In the genomic region with DNA sequence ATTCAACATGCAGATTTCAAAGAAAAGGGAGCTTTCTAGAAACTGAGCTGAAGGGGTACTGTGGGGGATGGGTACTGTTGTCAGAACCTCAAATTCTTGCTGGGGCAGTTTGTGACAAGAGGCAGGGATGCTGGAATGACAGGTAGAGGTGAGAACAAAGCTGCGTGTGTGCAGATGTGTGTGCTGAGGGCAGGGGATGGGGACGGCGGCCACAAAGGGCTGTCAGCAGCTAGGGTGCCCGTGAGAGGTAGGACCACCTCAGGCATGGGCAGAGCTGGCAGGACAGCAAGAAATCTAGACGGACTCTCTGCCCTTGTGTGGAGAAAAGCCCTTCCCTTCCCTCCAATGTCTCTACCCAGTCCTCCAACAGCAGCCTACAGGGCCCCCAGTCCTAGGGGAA, we compare ENCODE assay signal across 23 cellular contexts. TPM values are rescaled to one million over a fixed set of nuclear protein-coding genes. Genes with fewer than 3 reads are reported as not detected.
DNase-seq lines count a peak whose midpoint lies in the region; ATAC-seq and TF ChIP-seq lines count a peak whose summit lies in the region.
"Had no signal": no experiment of that assay in that cellular context is flagged by ENCODE, and none has a peak within 500 bp of the region (broad histone marks: within the 10 kb centered on the region; RNA-seq: fewer than 3 reads in every experiment).

No MANE protein-coding gene starts in this region.

- H3K36me3 Mint-ChIP-seq in activated CD4-positive, alpha-beta T cell treated with anti-CD3 and anti-CD28 coated beads for 36 hours (ENCODE audit: low read depth), result peaks cover 39% of the 10 kb centered on the region
- H3K36me3 Mint-ChIP-seq in activated CD4-positive, alpha-beta T cell treated with anti-CD3 and anti-CD28 coated beads, Interleukin-2, amount 10 ng/mL, durations not matched to agents 7 days and 5 days (ENCODE audit: low read depth), result peaks cover 38% of the 10 kb centered on the region
- H3K36me3 Mint-ChIP-seq in endothelial cell (ENCODE audit: low read depth, unreplicated experiment), result peaks cover 34% of the 10 kb centered on the region
- peaks cover 24% of the 10 kb centered on the region for H3K36me3 Mint-ChIP-seq in progenitor cell of endocrine pancreas (ENCODE audit: insufficient read depth)

- H3K9me3 ChIP-seq in Panc1 (ENCODE audit: control insufficient read depth, insufficient read depth, low read depth, low read length), result no peaks in the 10 kb centered on the region
- H3K9me3 ChIP-seq: BE2C, HAP-1 had no signal

- CTCF ChIA-PET in activated CD4-positive, alpha-beta T cell treated with anti-CD3 and anti-CD28 coated beads for 36 hours (lab: Charles Lee), result no interaction called here
- CTCF ChIA-PET in activated CD4-positive, alpha-beta T cell treated with anti-CD3 and anti-CD28 coated beads, Interleukin-2, amount 10 ng/mL, durations not matched to agents 7 days and 5 days (lab: Charles Lee), result interaction anchor here (0.6 to 2.2 kb wide), 5 partner anchors 10 to 116 kb away, joined by 3 to 6 read pairs (median 4); no protein-coding TSS in a partner anchor
- CTCF ChIA-PET in Panc1 (lab: Charles Lee), result no interaction called here

- TF ChIP-seq CTCF in Panc1 (IDR thresholded peaks at IDR 0.05) (no peak), endothelial cell (IDR thresholded peaks at IDR 0.05; ENCODE audit: unreplicated experiment) (no peak), progenitor cell of endocrine pancreas (IDR thresholded peaks at IDR 0.05; ENCODE audit: unreplicated experiment) (no peak)

- no peaks in the 10 kb centered on the region for H3K27me3 Mint-ChIP-seq in activated CD4-positive, alpha-beta T cell treated with anti-CD3 and anti-CD28 coated beads for 36 hours
- H3K27me3 Mint-ChIP-seq in activated CD4-positive, alpha-beta T cell treated with anti-CD3 and anti-CD28 coated beads, Interleukin-2, amount 10 ng/mL, durations not matched to agents 7 days and 5 days, result no peaks in the 10 kb centered on the region
- H3K27me3 Mint-ChIP-seq in endothelial cell (ENCODE audit: unreplicated experiment) (peaks cover 3% of the 10 kb centered on the region), progenitor cell of endocrine pancreas (no peaks in the 10 kb centered on the region)
- H3K27me3 Mint-ChIP-seq: CD4-positive, CD25-positive, alpha-beta regulatory T cell had no signal

- peak overlapping the region; percentile 33 for H3K27ac Mint-ChIP-seq in activated CD4-positive, alpha-beta T cell treated with anti-CD3 and anti-CD28 coated beads for 36 hours
- H3K27ac Mint-ChIP-seq in activated CD4-positive, alpha-beta T cell treated with anti-CD3 and anti-CD28 coated beads, Interleukin-2, amount 10 ng/mL, durations not matched to agents 7 days and 5 days, result no peak overlapping the region
- H3K27ac Mint-ChIP-seq in endothelial cell (ENCODE audit: unreplicated experiment) (no peak overlapping the region), progenitor cell of endocrine pancreas (peak overlapping the region; percentile 67)
- H3K27ac Mint-ChIP-seq: CD4-positive, CD25-positive, alpha-beta regulatory T cell had no signal

- no peaks in the 10 kb centered on the region for H3K27me3 ChIP-seq in Panc1 (ENCODE audit: control insufficient read depth, insufficient read depth, low read length)
- H3K27me3 ChIP-seq: BE2C had no signal

- no peak overlapping the region for H3K4me3 ChIP-seq in Panc1 (ENCODE audit: low read depth in 2 of 2, low read length in 2 of 2)
- H3K4me3 ChIP-seq: GM23248, HAP-1, SK-N-MC had no signal

- TSS peak; percentile 71 for BruUV-seq in Panc1 (replicated peaks; lab: Mats Ljungman, UMichigan)

- in situ Hi-C loops in Panc1 (cut with HindIII; ENCODE audit: low pct_unique_long_range_greater_than_20kb, low sequenced_read_pairs), result no loop called here

- H3K4me3 Mint-ChIP-seq in activated CD4-positive, alpha-beta T cell treated with anti-CD3 and anti-CD28 coated beads for 36 hours, result no peak overlapping the region
- no peak overlapping the region for H3K4me3 Mint-ChIP-seq in activated CD4-positive, alpha-beta T cell treated with anti-CD3 and anti-CD28 coated beads, Interleukin-2, amount 10 ng/mL, durations not matched to agents 7 days and 5 days
- peak overlapping the region; percentile 6 for H3K4me3 Mint-ChIP-seq in endothelial cell (ENCODE audit: unreplicated experiment)
- no peak overlapping the region for H3K4me3 Mint-ChIP-seq in progenitor cell of endocrine pancreas (ENCODE audit: low read depth)

- intact Hi-C loops in activated CD4-positive, alpha-beta T cell treated with anti-CD3 and anti-CD28 coated beads for 36 hours (cut with DNase I, micrococcal nuclease), result no loop called here
- intact Hi-C loops in Panc1 (cut with micrococcal nuclease; ENCODE audit: unreplicated experiment), result no loop called here

- no peak for DNase-seq in activated CD4-positive, alpha-beta T cell treated with anti-CD3 and anti-CD28 coated beads for 36 hours
- DNase-seq in activated CD4-positive, alpha-beta T cell treated with anti-CD3 and anti-CD28 coated beads, Interleukin-2, amount 10 ng/mL, durations not matched to agents 7 days and 5 days, result no peak
- no peak for DNase-seq in Panc1 (ENCODE audit: low read depth, low spot score)
- DNase-seq in endothelial cell (ENCODE audit: low spot score), result no peak
- no peak for DNase-seq in progenitor cell of endocrine pancreas (ENCODE audit: low spot score, unreplicated experiment)
- no peak for DNase-seq in DMS79 treated with DMSO at 0.1 percent for 48 hours (lab: John Stamatoyannopoulos, UW)
- DNase-seq in NCI-H446 treated with DMSO at 0.1 percent for 48 hours (lab: John Stamatoyannopoulos, UW), result no peak
- DNase-seq: 8988T; BE2C; CD4-positive, CD25-positive, alpha-beta regulatory T cell; COR-L47; EL; GM23248; IMR-90; NCI-H1417 treated with DMSO at 0.1 percent for 48 hours; NCI-H1930; NCI-H2171; NCI-H446; NCI-H69; SHP77 had no signal

- POLR2A ChIA-PET in activated CD4-positive, alpha-beta T cell treated with anti-CD3 and anti-CD28 coated beads for 36 hours (lab: Charles Lee), result interaction anchor here (0.7 to 0.9 kb wide), 2 partner anchors 14 to 20 kb away, joined by 3 read pairs; a partner anchor contains a TSS
- POLR2A ChIA-PET in activated CD4-positive, alpha-beta T cell treated with anti-CD3 and anti-CD28 coated beads, Interleukin-2, amount 10 ng/mL, durations not matched to agents 7 days and 5 days (lab: Charles Lee), result no interaction called here
- POLR2A ChIA-PET in Panc1 (lab: Charles Lee), result no interaction called here

- no peaks in the 10 kb centered on the region for H3K9me3 Mint-ChIP-seq in activated CD4-positive, alpha-beta T cell treated with anti-CD3 and anti-CD28 coated beads for 36 hours (ENCODE audit: low read depth)
- H3K9me3 Mint-ChIP-seq in activated CD4-positive, alpha-beta T cell treated with anti-CD3 and anti-CD28 coated beads, Interleukin-2, amount 10 ng/mL, durations not matched to agents 7 days and 5 days, result no peaks in the 10 kb centered on the region
- H3K9me3 Mint-ChIP-seq in endothelial cell (ENCODE audit: unreplicated experiment), result no peaks in the 10 kb centered on the region
- H3K9me3 Mint-ChIP-seq in progenitor cell of endocrine pancreas (ENCODE audit: low read depth), result peaks cover 3% of the 10 kb centered on the region
- H3K9me3 Mint-ChIP-seq: CD4-positive, CD25-positive, alpha-beta regulatory T cell had no signal

- H3K27ac ChIP-seq in Panc1 (ENCODE audit: low read length), result no peak overlapping the region
- H3K27ac ChIP-seq: GM23248, SK-N-MC had no signal

- H3K4me1 ChIP-seq in Panc1 (ENCODE audit: control insufficient read depth, insufficient read depth, low read length), result no peaks in the 10 kb centered on the region
- H3K4me1 ChIP-seq: BE2C, HAP-1 had no signal

- peaks cover 9% of the 10 kb centered on the region for H3K36me3 ChIP-seq in Panc1 (ENCODE audit: control insufficient read depth, insufficient read depth, low read length)

- no peak for ATAC-seq in activated CD4-positive, alpha-beta T cell treated with anti-CD3 and anti-CD28 coated beads for 36 hours
- ATAC-seq in Panc1, result no peak; the same call in 1 of the 2 replicates
- no peak for ATAC-seq in HG03565 (IDR thresholded peaks at IDR 0.05; ENCODE audit: unreplicated experiment)

- no peaks in the 10 kb centered on the region for H3K4me1 Mint-ChIP-seq in activated CD4-positive, alpha-beta T cell treated with anti-CD3 and anti-CD28 coated beads for 36 hours
- H3K4me1 Mint-ChIP-seq in activated CD4-positive, alpha-beta T cell treated with anti-CD3 and anti-CD28 coated beads, Interleukin-2, amount 10 ng/mL, durations not matched to agents 7 days and 5 days, result no peaks in the 10 kb centered on the region
- no peaks in the 10 kb centered on the region for H3K4me1 Mint-ChIP-seq in endothelial cell (ENCODE audit: unreplicated experiment)
- no peaks in the 10 kb centered on the region for H3K4me1 Mint-ChIP-seq in progenitor cell of endocrine pancreas (ENCODE audit: low read depth)
- H3K4me1 Mint-ChIP-seq: CD4-positive, CD25-positive, alpha-beta regulatory T cell had no signal

RNA-seq across cellular contexts. Expression of a gene that starts 14.4 kb away (rescaled TPM):
- total RNA-seq in activated CD4-positive, alpha-beta T cell treated with anti-CD3 and anti-CD28 coated beads for 36 hours, result 10 to 100 TPM; 90.2 to 98.6 TPM
- total RNA-seq in activated CD4-positive, alpha-beta T cell treated with anti-CD3 and anti-CD28 coated beads, Interleukin-2, amount 10 ng/mL, durations not matched to agents 7 days and 5 days, result 100 to 1,000 TPM in 1 of 2 experiments, 10 to 100 TPM in 1; 96.5 to 103 TPM
- total RNA-seq in Panc1 (2021; ENCODE audit: unreplicated experiment) (107 TPM), endothelial cell (ENCODE audit: unreplicated experiment) (56.5 TPM), progenitor cell of endocrine pancreas (90.5 and 92.1 TPM in 2 replicates)
- 53.8 TPM for polyA plus RNA-seq in Panc1 (2012; ENCODE audit: insufficient read length)

RNA-seq across cellular contexts. Expression of a gene that starts 21.0 kb away (rescaled TPM):
- 10 to 100 TPM; 43.2 to 86.5 TPM for total RNA-seq in activated CD4-positive, alpha-beta T cell treated with anti-CD3 and anti-CD28 coated beads for 36 hours
- 10 to 100 TPM; 69.7 to 93.0 TPM for total RNA-seq in activated CD4-positive, alpha-beta T cell treated with anti-CD3 and anti-CD28 coated beads, Interleukin-2, amount 10 ng/mL, durations not matched to agents 7 days and 5 days
- 95.4 TPM for total RNA-seq in Panc1 (2021; ENCODE audit: unreplicated experiment)
- 89.8 TPM for polyA plus RNA-seq in Panc1 (2012; ENCODE audit: insufficient read length)
- 38.6 TPM for total RNA-seq in endothelial cell (ENCODE audit: unreplicated experiment)
- 37.8 and 46.1 TPM in 2 replicates for total RNA-seq in progenitor cell of endocrine pancreas

RNA-seq across cellular contexts. Expression of a gene that starts 41.9 kb away (rescaled TPM):
- total RNA-seq in activated CD4-positive, alpha-beta T cell treated with anti-CD3 and anti-CD28 coated beads for 36 hours, result 10 to 100 TPM; 30.6 to 34.7 TPM
- 10 to 100 TPM; 25.3 to 28.2 TPM for total RNA-seq in activated CD4-positive, alpha-beta T cell treated with anti-CD3 and anti-CD28 coated beads, Interleukin-2, amount 10 ng/mL, durations not matched to agents 7 days and 5 days
- total RNA-seq in Panc1 (2021; ENCODE audit: unreplicated experiment), result 60.1 TPM
- polyA plus RNA-seq in Panc1 (2012; ENCODE audit: insufficient read length), result 37.3 TPM
- 22.4 TPM for total RNA-seq in endothelial cell (ENCODE audit: unreplicated experiment)
- 42.1 and 44.9 TPM in 2 replicates for total RNA-seq in progenitor cell of endocrine pancreas

Comparison
In these comparisons a context has a peak if more than half of its experiments do, and no peak if none do; other contexts are left out.
1. H3K27ac Mint-ChIP-seq: peak in activated CD4-positive, alpha-beta T cell treated with anti-CD3 and anti-CD28 coated beads for 36 hours (single experiment) and progenitor cell of endocrine pancreas (single experiment); none in activated CD4-positive, alpha-beta T cell treated with anti-CD3 and anti-CD28 coated beads, Interleukin-2, amount 10 ng/mL, durations not matched to agents 7 days and 5 days (single experiment) and endothelial cell (single experiment).